ENCODE assay signal across 1 cellular context in the genomic region with DNA sequence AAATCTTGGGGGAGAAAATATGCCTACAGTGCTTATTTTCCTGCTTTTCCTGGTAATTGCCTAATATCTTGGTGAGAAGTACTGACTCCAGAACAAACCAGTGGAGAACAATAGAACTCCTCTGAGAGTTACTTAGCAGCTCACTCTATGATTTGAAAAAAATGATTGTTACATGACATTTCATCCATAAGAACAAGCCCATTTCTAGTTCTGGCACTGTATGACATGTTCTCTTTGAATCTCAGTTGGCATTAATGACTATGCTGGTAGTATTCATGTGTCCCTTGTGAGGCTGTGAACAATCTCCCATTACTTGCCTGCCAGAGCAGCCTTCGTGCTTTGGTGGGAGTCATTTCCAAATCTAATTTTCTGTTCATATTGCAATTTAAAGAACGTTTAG.
TF ChIP-seq lines count a peak whose summit lies in the region.

No MANE protein-coding gene starts in this region.

TF ChIP-seq in HCT116, 20 proteins besides CTCF, POLR2A, EP300 and RAD21:
- TF ChIP-seq ELF1 (IDR thresholded peaks at IDR 0.05; ENCODE audit: borderline replicate concordance, low read depth) (no peak), MAX (IDR thresholded peaks at IDR 0.05) (no peak), YY1 (IDR thresholded peaks at IDR 0.05; ENCODE audit: extremely low read depth, insufficient replicate concordance, low read depth, low read length) (no peak), REST (IDR thresholded peaks at IDR 0.05; ENCODE audit: low read depth) (no peak), CBX3 (IDR thresholded peaks at IDR 0.05; ENCODE audit: low read depth) (no peak), ZNF274 (IDR thresholded peaks at IDR 0.05; ENCODE audit: low read depth, low read length) (no peak), SRF (IDR thresholded peaks at IDR 0.05; ENCODE audit: low read depth) (no peak), CEBPB (IDR thresholded peaks at IDR 0.05; ENCODE audit: low read depth) (no peak), EZH2 (IDR thresholded peaks at IDR 0.05) (no peak), JUND (IDR thresholded peaks at IDR 0.05) (no peak), EGR1 (IDR thresholded peaks at IDR 0.05; ENCODE audit: low read depth) (no peak), POLR2AphosphoS5 (IDR thresholded peaks at IDR 0.05; ENCODE audit: low read depth, low read length) (no peak), SP1 (IDR thresholded peaks at IDR 0.05; ENCODE audit: low read depth) (no peak), ZFX (IDR thresholded peaks at IDR 0.05) (no peak)
- TF ChIP-seq, protein P1, sequence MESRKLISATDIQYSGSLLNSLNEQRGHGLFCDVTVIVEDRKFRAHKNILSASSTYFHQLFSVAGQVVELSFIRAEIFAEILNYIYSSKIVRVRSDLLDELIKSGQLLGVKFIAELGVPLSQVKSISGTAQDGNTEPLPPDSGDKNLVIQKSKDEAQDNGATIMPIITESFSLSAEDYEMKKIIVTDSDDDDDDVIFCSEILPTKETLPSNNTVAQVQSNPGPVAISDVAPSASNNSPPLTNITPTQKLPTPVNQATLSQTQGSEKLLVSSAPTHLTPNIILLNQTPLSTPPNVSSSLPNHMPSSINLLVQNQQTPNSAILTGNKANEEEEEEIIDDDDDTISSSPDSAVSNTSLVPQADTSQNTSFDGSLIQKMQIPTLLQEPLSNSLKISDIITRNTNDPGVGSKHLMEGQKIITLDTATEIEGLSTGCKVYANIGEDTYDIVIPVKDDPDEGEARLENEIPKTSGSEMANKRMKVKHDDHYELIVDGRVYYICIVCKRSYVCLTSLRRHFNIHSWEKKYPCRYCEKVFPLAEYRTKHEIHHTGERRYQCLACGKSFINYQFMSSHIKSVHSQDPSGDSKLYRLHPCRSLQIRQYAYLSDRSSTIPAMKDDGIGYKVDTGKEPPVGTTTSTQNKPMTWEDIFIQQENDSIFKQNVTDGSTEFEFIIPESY (IDR thresholded peaks at IDR 0.05; ENCODE audit: extremely low read depth, insufficient replicate concordance, low read length): no peak
- TF ChIP-seq, protein P2, sequence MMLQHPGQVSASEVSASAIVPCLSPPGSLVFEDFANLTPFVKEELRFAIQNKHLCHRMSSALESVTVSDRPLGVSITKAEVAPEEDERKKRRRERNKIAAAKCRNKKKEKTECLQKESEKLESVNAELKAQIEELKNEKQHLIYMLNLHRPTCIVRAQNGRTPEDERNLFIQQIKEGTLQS (IDR thresholded peaks at IDR 0.05): no peak
TF ChIP-seq in HCT116: peak in this region for 0.
